ENCODE assay signal across 17 cellular contexts in genomic region chr1:218642033-218642954, GRCh38.
DNase-seq lines count a peak whose midpoint lies in the region; ATAC-seq and TF ChIP-seq lines count a peak whose summit lies in the region.
"Had no signal": no experiment of that assay in that cellular context is flagged by ENCODE, and none has a peak within 500 bp of the region (broad histone marks: within the 10 kb centered on the region; RNA-seq: fewer than 3 reads in every experiment).

No MANE protein-coding gene starts in this region.

- no peak for DNase-seq in AG04450 (ENCODE audit: low read depth, low spot score)
- peak; percentile 65 for DNase-seq in choroid plexus epithelial cell (ENCODE audit: low read depth)
- no peak for DNase-seq in mesothelial cell of epicardium (ENCODE audit: low spot score in 2 of 2, unreplicated experiment in 2 of 2)
- no peak for DNase-seq in OCI-M2 (lab: John Stamatoyannopoulos, UW; ENCODE audit: unreplicated experiment)
- no peak for DNase-seq in tibial nerve (ENCODE audit: low spot score in 2 of 2)
- DNase-seq in progenitor cell of endocrine pancreas (ENCODE audit: low spot score, unreplicated experiment): no peak
- DNase-seq: activated CD8-positive, alpha-beta memory T cell treated with anti-CD3 and anti-CD28 coated beads, Interleukin-2, amount 50 U/mL, for 48 hours; caudate nucleus; DMS153; OCI-M1; stimulated activated CD4-positive, alpha-beta T cell treated with anti-CD3 and anti-CD28 coated beads, Interleukin-12 subunit alpha, Interleukin-12 subunit beta, amount 100 ng/mL, for 4 hours had no signal

- TF ChIP-seq POLR2A in tibial nerve (IDR thresholded peaks at IDR 0.05): no peak

- H3K27me3 Mint-ChIP-seq in mesothelial cell of epicardium (ENCODE audit: low read depth) (no peaks in the 10 kb centered on the region), progenitor cell of endocrine pancreas (no peaks in the 10 kb centered on the region)
- H3K27me3 Mint-ChIP-seq: activated naive CD8-positive, alpha-beta T cell; memory B cell had no signal

- H3K36me3 Mint-ChIP-seq in mesothelial cell of epicardium: no peaks in the 10 kb centered on the region
- H3K36me3 Mint-ChIP-seq in progenitor cell of endocrine pancreas (ENCODE audit: insufficient read depth): no peaks in the 10 kb centered on the region
- H3K36me3 Mint-ChIP-seq: activated naive CD8-positive, alpha-beta T cell; memory B cell had no signal

- CTCF ChIA-PET in AG04450 (lab: Charles Lee) (no interaction called here), HEK293 (lab: Yijun Ruan, JAX) (interaction anchor here (0.7 kb wide), 1 partner anchor 312 kb away, joined by 3 read pairs; no protein-coding TSS in a partner anchor)

- peak overlapping the region; percentile 31 for H3K27ac ChIP-seq in AG04450 (ENCODE audit: low read depth, low read length)
- no peak overlapping the region for H3K27ac ChIP-seq in HEK293 (ENCODE audit: extremely low read depth, low read depth, low read length)
- no peak overlapping the region for H3K27ac ChIP-seq in tibial nerve
- H3K27ac ChIP-seq: ovary had no signal

- H3K9me3 Mint-ChIP-seq in mesothelial cell of epicardium (peaks cover 4% of the 10 kb centered on the region), progenitor cell of endocrine pancreas (ENCODE audit: low read depth) (no peaks in the 10 kb centered on the region)
- H3K9me3 Mint-ChIP-seq: memory B cell had no signal

- TF ChIP-seq CTCF in AG04450 (IDR thresholded peaks at IDR 0.05; ENCODE audit: low read depth, low read length): no peak
- TF ChIP-seq CTCF in HEK293 (tag by site-specific recombination; IDR thresholded peaks at IDR 0.05): no peak
- no peak for TF ChIP-seq CTCF in choroid plexus epithelial cell (conservative IDR thresholded peaks at IDR 0.05; ENCODE audit: low read depth, low read length)
- no peak for TF ChIP-seq CTCF in mesothelial cell of epicardium (IDR thresholded peaks at IDR 0.05; ENCODE audit: unreplicated experiment)
- TF ChIP-seq CTCF in tibial nerve (IDR thresholded peaks at IDR 0.05): no peak
- TF ChIP-seq CTCF in progenitor cell of endocrine pancreas (IDR thresholded peaks at IDR 0.05; ENCODE audit: unreplicated experiment): no peak

- no peak overlapping the region for H3K4me3 ChIP-seq in AG04450 (ENCODE audit: low read depth, low read length)
- H3K4me3 ChIP-seq in HEK293 (ENCODE audit: low read depth, low read length): no peak overlapping the region
- no peak overlapping the region for H3K4me3 ChIP-seq in choroid plexus epithelial cell (ENCODE audit: low read depth, low read length)
- no peak overlapping the region for H3K4me3 ChIP-seq in tibial nerve
- H3K4me3 ChIP-seq: ovary had no signal

- 78 to 84% methylated on average over 7 of the region's 7 CpGs for WGBS in tibial nerve, 2 donors

- H3K27ac Mint-ChIP-seq in mesothelial cell of epicardium (peak overlapping the region; percentile 31), progenitor cell of endocrine pancreas (no peak overlapping the region)
- H3K27ac Mint-ChIP-seq: activated naive CD8-positive, alpha-beta T cell; memory B cell had no signal

- POLR2A ChIA-PET in AG04450 (lab: Yijun Ruan, JAX) (no interaction called here), HEK293 (lab: Yijun Ruan, JAX) (no interaction called here)

- H3K4me1 Mint-ChIP-seq in mesothelial cell of epicardium (peaks cover 7% of the 10 kb centered on the region), progenitor cell of endocrine pancreas (ENCODE audit: low read depth) (peaks cover 13% of the 10 kb centered on the region)
- H3K4me1 Mint-ChIP-seq: memory B cell had no signal

- no peak for ATAC-seq in GM18498 (IDR thresholded peaks at IDR 0.05; ENCODE audit: unreplicated experiment)
- ATAC-seq: HCT116 had no signal

- no peak overlapping the region for H3K4me3 Mint-ChIP-seq in mesothelial cell of epicardium
- H3K4me3 Mint-ChIP-seq in progenitor cell of endocrine pancreas (ENCODE audit: low read depth): no peak overlapping the region
- H3K4me3 Mint-ChIP-seq: activated naive CD8-positive, alpha-beta T cell; memory B cell had no signal

- no peak for TF ChIP-seq EP300 in tibial nerve (IDR thresholded peaks at IDR 0.05)

- H3K27me3 ChIP-seq in AG04450 (ENCODE audit: control insufficient read depth, insufficient read depth, low read length) (no peaks in the 10 kb centered on the region), tibial nerve (no peaks in the 10 kb centered on the region)
- H3K27me3 ChIP-seq: ovary had no signal

- H3K9me3 ChIP-seq in AG04450 (ENCODE audit: control insufficient read depth, insufficient read depth, low read length) (no peaks in the 10 kb centered on the region), HEK293 (ENCODE audit: control insufficient read depth, insufficient read depth, low read depth, low read length) (no peaks in the 10 kb centered on the region), tibial nerve (no peaks in the 10 kb centered on the region)
- H3K9me3 ChIP-seq: ovary had no signal

- H3K4me1 ChIP-seq in HEK293 (ENCODE audit: control insufficient read depth, insufficient read depth, low read length) (no peaks in the 10 kb centered on the region), tibial nerve (peaks cover 0 to 3% (median 0%) of the 10 kb centered on the region in 4 donors)

- no peaks in the 10 kb centered on the region for H3K36me3 ChIP-seq in HEK293 (ENCODE audit: control insufficient read depth in 2 of 2, insufficient read depth in 1 of 2, low read length in 2 of 2)
- H3K36me3 ChIP-seq in tibial nerve: no peaks in the 10 kb centered on the region
- H3K36me3 ChIP-seq: ovary had no signal

TF ChIP-seq in HEK293, 187 proteins besides CTCF, POLR2A, EP300 and RAD21 (continues in another document):
- TF ChIP-seq, protein P1, sequence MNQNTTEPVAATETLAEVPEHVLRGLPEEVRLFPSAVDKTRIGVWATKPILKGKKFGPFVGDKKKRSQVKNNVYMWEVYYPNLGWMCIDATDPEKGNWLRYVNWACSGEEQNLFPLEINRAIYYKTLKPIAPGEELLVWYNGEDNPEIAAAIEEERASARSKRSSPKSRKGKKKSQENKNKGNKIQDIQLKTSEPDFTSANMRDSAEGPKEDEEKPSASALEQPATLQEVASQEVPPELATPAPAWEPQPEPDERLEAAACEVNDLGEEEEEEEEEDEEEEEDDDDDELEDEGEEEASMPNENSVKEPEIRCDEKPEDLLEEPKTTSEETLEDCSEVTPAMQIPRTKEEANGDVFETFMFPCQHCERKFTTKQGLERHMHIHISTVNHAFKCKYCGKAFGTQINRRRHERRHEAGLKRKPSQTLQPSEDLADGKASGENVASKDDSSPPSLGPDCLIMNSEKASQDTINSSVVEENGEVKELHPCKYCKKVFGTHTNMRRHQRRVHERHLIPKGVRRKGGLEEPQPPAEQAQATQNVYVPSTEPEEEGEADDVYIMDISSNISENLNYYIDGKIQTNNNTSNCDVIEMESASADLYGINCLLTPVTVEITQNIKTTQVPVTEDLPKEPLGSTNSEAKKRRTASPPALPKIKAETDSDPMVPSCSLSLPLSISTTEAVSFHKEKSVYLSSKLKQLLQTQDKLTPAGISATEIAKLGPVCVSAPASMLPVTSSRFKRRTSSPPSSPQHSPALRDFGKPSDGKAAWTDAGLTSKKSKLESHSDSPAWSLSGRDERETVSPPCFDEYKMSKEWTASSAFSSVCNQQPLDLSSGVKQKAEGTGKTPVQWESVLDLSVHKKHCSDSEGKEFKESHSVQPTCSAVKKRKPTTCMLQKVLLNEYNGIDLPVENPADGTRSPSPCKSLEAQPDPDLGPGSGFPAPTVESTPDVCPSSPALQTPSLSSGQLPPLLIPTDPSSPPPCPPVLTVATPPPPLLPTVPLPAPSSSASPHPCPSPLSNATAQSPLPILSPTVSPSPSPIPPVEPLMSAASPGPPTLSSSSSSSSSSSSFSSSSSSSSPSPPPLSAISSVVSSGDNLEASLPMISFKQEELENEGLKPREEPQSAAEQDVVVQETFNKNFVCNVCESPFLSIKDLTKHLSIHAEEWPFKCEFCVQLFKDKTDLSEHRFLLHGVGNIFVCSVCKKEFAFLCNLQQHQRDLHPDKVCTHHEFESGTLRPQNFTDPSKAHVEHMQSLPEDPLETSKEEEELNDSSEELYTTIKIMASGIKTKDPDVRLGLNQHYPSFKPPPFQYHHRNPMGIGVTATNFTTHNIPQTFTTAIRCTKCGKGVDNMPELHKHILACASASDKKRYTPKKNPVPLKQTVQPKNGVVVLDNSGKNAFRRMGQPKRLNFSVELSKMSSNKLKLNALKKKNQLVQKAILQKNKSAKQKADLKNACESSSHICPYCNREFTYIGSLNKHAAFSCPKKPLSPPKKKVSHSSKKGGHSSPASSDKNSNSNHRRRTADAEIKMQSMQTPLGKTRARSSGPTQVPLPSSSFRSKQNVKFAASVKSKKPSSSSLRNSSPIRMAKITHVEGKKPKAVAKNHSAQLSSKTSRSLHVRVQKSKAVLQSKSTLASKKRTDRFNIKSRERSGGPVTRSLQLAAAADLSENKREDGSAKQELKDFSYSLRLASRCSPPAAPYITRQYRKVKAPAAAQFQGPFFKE (tag by site-specific recombination; IDR thresholded peaks at IDR 0.05; ENCODE audit: borderline replicate concordance): no peak
- TF ChIP-seq ZNF549 (tag by site-specific recombination; IDR thresholded peaks at IDR 0.05): no peak
- no peak for TF ChIP-seq SP7 (tag by site-specific recombination; IDR thresholded peaks at IDR 0.05)
- peak; percentile 49; the same call in 1 of the 2 replicates for TF ChIP-seq EGR2 (tag by site-specific recombination; IDR thresholded peaks at IDR 0.05; ENCODE audit: low read depth)
- no peak for TF ChIP-seq TCF7L2 (IDR thresholded peaks at IDR 0.05; ENCODE audit: borderline replicate concordance, low read depth, low read length)
- no peak for TF ChIP-seq ZNF221 (tag by site-specific recombination; IDR thresholded peaks at IDR 0.05; ENCODE audit: borderline replicate concordance)
- TF ChIP-seq ZNF112 (tag by site-specific recombination; IDR thresholded peaks at IDR 0.05): no peak
- TF ChIP-seq ZNF24 (tag by site-specific recombination; IDR thresholded peaks at IDR 0.05): no peak
- TF ChIP-seq ZNF785 (tag by site-specific recombination; IDR thresholded peaks at IDR 0.05): no peak
- TF ChIP-seq ZBTB6 (tag by site-specific recombination; IDR thresholded peaks at IDR 0.05): no peak
- no peak for TF ChIP-seq ZNF223 (tag by site-specific recombination; IDR thresholded peaks at IDR 0.05)
- no peak for TF ChIP-seq ZNF23 (tag by site-specific recombination; IDR thresholded peaks at IDR 0.05; ENCODE audit: borderline replicate concordance)
- no peak for TF ChIP-seq PRDM1 (tag by site-specific recombination; IDR thresholded peaks at IDR 0.05)
- no peak for TF ChIP-seq ZBTB8A (tag by site-specific recombination; IDR thresholded peaks at IDR 0.05)
